In the genomic region with DNA sequence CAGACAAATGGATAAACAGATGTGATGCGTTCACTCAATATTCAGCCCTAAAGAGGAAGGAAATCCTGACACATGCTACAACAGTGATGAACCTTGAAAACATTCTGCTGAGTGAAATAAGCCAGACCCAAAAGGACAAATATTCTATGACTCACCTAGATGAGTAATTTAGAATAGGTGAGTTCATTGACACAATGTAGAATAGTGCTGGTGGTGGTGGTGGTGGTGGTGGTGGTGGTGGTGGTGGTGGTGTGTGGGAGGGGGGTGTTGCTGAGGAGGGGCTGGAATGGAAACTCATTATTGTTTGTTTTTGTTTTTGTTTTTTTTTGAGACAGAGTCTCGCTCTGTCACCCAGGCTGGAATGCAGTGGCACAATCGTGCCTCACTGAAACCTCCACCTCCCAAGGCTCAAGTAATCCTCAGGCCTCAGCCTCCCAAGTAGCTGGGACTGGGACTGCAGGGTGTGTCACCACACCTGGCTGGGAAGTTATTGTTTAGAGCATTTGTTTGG, we compare ENCODE assay signal across 10 cellular contexts. TPM values are rescaled to one million over a fixed set of nuclear protein-coding genes. Genes with fewer than 3 reads are reported as not detected.
A peak's percentile ranks its signal among the peaks of the same experiment; 100 is the strongest.
DNase-seq lines count a peak whose midpoint lies in the region; ATAC-seq, FAIRE-seq and TF ChIP-seq lines count a peak whose summit lies in the region.
"Had no signal": no experiment of that assay in that cellular context is flagged by ENCODE, and none has a peak within 500 bp of the region (broad histone marks: within the 10 kb centered on the region; RNA-seq: fewer than 3 reads in every experiment).

No MANE protein-coding gene starts in this region.

- no peaks in the 10 kb centered on the region for H3K9me3 Mint-ChIP-seq in activated naive CD4-positive, alpha-beta T cell treated with anti-CD3 and anti-CD28 coated beads, Interleukin-2, amount 10 ng/mL, durations not matched to agents 7 days and 5 days
- H3K9me3 Mint-ChIP-seq in activated T-helper 2 cell treated with anti-CD3 and anti-CD28 coated beads, Interferon-gamma antibody, Interleukin-2, Interleukin-4, amounts not matched to agents 10 μg/mL and 5 μg/mL and 100 μg/mL, durations not matched to agents 14 hours and 24 hours and 36 hours = no peaks in the 10 kb centered on the region

- H3K27me3 ChIP-seq in tibial nerve = no peaks in the 10 kb centered on the region
- H3K27me3 ChIP-seq: vagina had no signal

- peaks cover 11% of the 10 kb centered on the region for H3K27me3 Mint-ChIP-seq in activated naive CD4-positive, alpha-beta T cell treated with anti-CD3 and anti-CD28 coated beads, Interleukin-2, amount 10 ng/mL, durations not matched to agents 7 days and 5 days
- no peaks in the 10 kb centered on the region for H3K27me3 Mint-ChIP-seq in activated T-helper 2 cell treated with anti-CD3 and anti-CD28 coated beads, Interferon-gamma antibody, Interleukin-2, Interleukin-4, amounts not matched to agents 10 μg/mL and 5 μg/mL and 100 μg/mL, durations not matched to agents 14 hours and 24 hours and 36 hours (ENCODE audit: low read depth)

- FAIRE-seq in urothelium cell line (lab: Jason Lieb, UNC) = no peak

- TF ChIP-seq CTCF in tibial nerve (IDR thresholded peaks at IDR 0.05) = no peak

- TF ChIP-seq EP300 in tibial nerve (IDR thresholded peaks at IDR 0.05) = no peak

- H3K36me3 ChIP-seq in tibial nerve = no peaks in the 10 kb centered on the region
- H3K36me3 ChIP-seq: vagina had no signal

- intact Hi-C loops in activated T-helper 2 cell treated with anti-CD3 and anti-CD28 coated beads, Interferon-gamma antibody, Interleukin-2, Interleukin-4, amounts not matched to agents 10 μg/mL and 5 μg/mL and 100 μg/mL, durations not matched to agents 14 hours and 24 hours and 36 hours (cut with micrococcal nuclease) = loop anchor here (2.0 kb wide), 2 partner anchors 28 to 58 kb away; partner anchors contain the start of gene SMKR1

- peak; percentile 55 for DNase-seq in activated naive CD4-positive, alpha-beta T cell treated with Interleukin-2 at 50 U/mL for 16 hours
- DNase-seq in activated naive CD4-positive, alpha-beta T cell treated with anti-CD3 and anti-CD28 coated beads, Interleukin-2, amount 10 ng/mL, durations not matched to agents 7 days and 5 days = no peak
- DNase-seq in activated T-helper 2 cell treated with anti-CD3 and anti-CD28 coated beads, Interferon-gamma antibody, Interleukin-2, Interleukin-4, amounts not matched to agents 10 μg/mL and 5 μg/mL and 100 μg/mL, durations not matched to agents 14 hours and 24 hours and 36 hours (ENCODE audit: low spot score) = no peak
- DNase-seq in kidney tubule cell (ENCODE audit: low spot score) (peak; percentile 94), urothelium cell line (ENCODE audit: low spot score) (peak; percentile 36), tibial nerve (ENCODE audit: low spot score in 2 of 2) (no peak), superior temporal gyrus (ENCODE audit: extremely low spot score) (no peak)
- DNase-seq: NCI-H1105 had no signal

- H3K27ac ChIP-seq in tibial nerve = no peak overlapping the region
- H3K27ac ChIP-seq: vagina had no signal

- no peak overlapping the region for H3K4me3 Mint-ChIP-seq in activated naive CD4-positive, alpha-beta T cell treated with anti-CD3 and anti-CD28 coated beads, Interleukin-2, amount 10 ng/mL, durations not matched to agents 7 days and 5 days
- no peak overlapping the region for H3K4me3 Mint-ChIP-seq in activated T-helper 2 cell treated with anti-CD3 and anti-CD28 coated beads, Interferon-gamma antibody, Interleukin-2, Interleukin-4, amounts not matched to agents 10 μg/mL and 5 μg/mL and 100 μg/mL, durations not matched to agents 14 hours and 24 hours and 36 hours (ENCODE audit: low read depth)

- WGBS in tibial nerve, 2 donors = 58 to 73% methylated on average over 3 of the region's 3 CpGs

- H3K4me1 Mint-ChIP-seq in activated naive CD4-positive, alpha-beta T cell treated with anti-CD3 and anti-CD28 coated beads, Interleukin-2, amount 10 ng/mL, durations not matched to agents 7 days and 5 days = peaks cover 2% of the 10 kb centered on the region
- peaks cover 13% of the 10 kb centered on the region for H3K4me1 Mint-ChIP-seq in activated T-helper 2 cell treated with anti-CD3 and anti-CD28 coated beads, Interferon-gamma antibody, Interleukin-2, Interleukin-4, amounts not matched to agents 10 μg/mL and 5 μg/mL and 100 μg/mL, durations not matched to agents 14 hours and 24 hours and 36 hours (ENCODE audit: low read depth)

- H3K36me3 Mint-ChIP-seq in activated naive CD4-positive, alpha-beta T cell treated with anti-CD3 and anti-CD28 coated beads, Interleukin-2, amount 10 ng/mL, durations not matched to agents 7 days and 5 days = no peaks in the 10 kb centered on the region
- H3K36me3 Mint-ChIP-seq in activated T-helper 2 cell treated with anti-CD3 and anti-CD28 coated beads, Interferon-gamma antibody, Interleukin-2, Interleukin-4, amounts not matched to agents 10 μg/mL and 5 μg/mL and 100 μg/mL, durations not matched to agents 14 hours and 24 hours and 36 hours (ENCODE audit: low read depth) = no peaks in the 10 kb centered on the region

- TF ChIP-seq POLR2A in tibial nerve (IDR thresholded peaks at IDR 0.05) = no peak

- no peak for ATAC-seq in HG02588 (IDR thresholded peaks at IDR 0.05; ENCODE audit: unreplicated experiment)

- H3K9me3 ChIP-seq in tibial nerve = no peaks in the 10 kb centered on the region
- H3K9me3 ChIP-seq: vagina had no signal

- no peak overlapping the region for H3K27ac Mint-ChIP-seq in activated naive CD4-positive, alpha-beta T cell treated with anti-CD3 and anti-CD28 coated beads, Interleukin-2, amount 10 ng/mL, durations not matched to agents 7 days and 5 days
- H3K27ac Mint-ChIP-seq in activated T-helper 2 cell treated with anti-CD3 and anti-CD28 coated beads, Interferon-gamma antibody, Interleukin-2, Interleukin-4, amounts not matched to agents 10 μg/mL and 5 μg/mL and 100 μg/mL, durations not matched to agents 14 hours and 24 hours and 36 hours = peak overlapping the region; percentile 59

- no peak overlapping the region for H3K4me3 ChIP-seq in tibial nerve
- H3K4me3 ChIP-seq: vagina had no signal

- H3K4me1 ChIP-seq in tibial nerve = no peaks in the 10 kb centered on the region
- H3K4me1 ChIP-seq: vagina had no signal

- CTCF ChIA-PET in activated naive CD4-positive, alpha-beta T cell treated with anti-CD3 and anti-CD28 coated beads, Interleukin-2, amount 10 ng/mL, durations not matched to agents 7 days and 5 days (lab: Charles Lee) = no interaction called here

RNA-seq across cellular contexts. Expression of gene SMKR1, which starts 28.6 kb away (rescaled TPM):
- 4.7 and 6.8 TPM in 2 replicates for total RNA-seq in activated T-helper 2 cell treated with anti-CD3 and anti-CD28 coated beads, Interferon-gamma antibody, Interleukin-2, Interleukin-4, amounts not matched to agents 10 μg/mL and 5 μg/mL and 100 μg/mL, durations not matched to agents 14 hours and 24 hours and 36 hours
- 1 to 10 TPM in 1 of 4 donors, not detected in 3; 1.2 TPM for total RNA-seq in tibial nerve
- total RNA-seq: vagina had no signal

Comparison
In these comparisons a context has a peak if more than half of its experiments do, and no peak if none do; other contexts are left out.
1. DNase-seq: peak in activated naive CD4-positive, alpha-beta T cell treated with Interleukin-2 at 50 U/mL for 16 hours (single experiment), kidney tubule cell (single experiment) and urothelium cell line (single experiment); none in activated naive CD4-positive, alpha-beta T cell treated with anti-CD3 and anti-CD28 coated beads, Interleukin-2, amount 10 ng/mL, durations not matched to agents 7 days and 5 days (single experiment), activated T-helper 2 cell treated with anti-CD3 and anti-CD28 coated beads, Interferon-gamma antibody, Interleukin-2, Interleukin-4, amounts not matched to agents 10 μg/mL and 5 μg/mL and 100 μg/mL, durations not matched to agents 14 hours and 24 hours and 36 hours (single experiment), tibial nerve (0 of 2) and superior temporal gyrus (single experiment).